24 cellular contexts compared by ENCODE assay signal in the genomic region with DNA sequence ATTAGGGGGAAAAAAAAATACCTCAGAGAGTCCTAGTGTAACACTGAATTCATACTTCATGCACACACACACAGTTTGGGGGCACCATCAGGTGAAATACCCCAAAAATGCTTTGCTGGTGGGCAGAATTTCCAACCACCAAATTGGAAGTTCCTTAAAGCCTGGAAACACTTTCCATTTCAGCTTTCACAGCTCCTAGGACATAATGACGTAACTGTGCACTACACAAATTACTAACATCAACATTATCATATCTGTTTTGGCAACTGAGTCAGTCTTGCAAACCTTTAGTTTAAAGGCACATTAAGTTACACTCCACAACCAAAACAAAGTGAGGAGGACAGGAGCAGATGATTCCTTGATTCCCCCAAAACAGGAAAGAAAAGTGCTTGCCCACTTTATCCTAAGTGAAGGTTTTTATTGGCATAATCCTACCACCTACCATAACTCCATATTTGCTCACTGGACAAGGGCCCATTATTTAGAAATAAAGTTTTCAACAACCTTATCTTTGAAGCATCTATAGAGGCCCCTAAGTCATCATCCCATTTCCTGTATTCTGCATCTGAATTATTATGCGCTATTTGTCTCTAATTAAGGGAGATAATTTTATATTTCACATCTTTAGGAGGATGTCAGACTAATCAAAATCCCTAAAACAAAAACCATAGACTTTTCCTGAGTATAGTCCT. TPM values are rescaled to one million over a fixed set of nuclear protein-coding genes. Genes with fewer than 3 reads are reported as not detected.
DNase-seq lines count a peak whose midpoint lies in the region; ATAC-seq and TF ChIP-seq lines count a peak whose summit lies in the region.
"Had no signal": no experiment of that assay in that cellular context is flagged by ENCODE, and none has a peak within 500 bp of the region (broad histone marks: within the 10 kb centered on the region; RNA-seq: fewer than 3 reads in every experiment).

No MANE protein-coding gene starts in this region.

- ATAC-seq in heart right ventricle = no peak
- no peak for ATAC-seq in GM18505 (IDR thresholded peaks at IDR 0.05; ENCODE audit: unreplicated experiment)
- ATAC-seq: heart left ventricle, left lung, Right ventricle myocardium inferior had no signal

- peaks cover 70% of the 10 kb centered on the region for H3K4me1 Mint-ChIP-seq in activated CD4-positive, alpha-beta memory T cell treated with anti-CD3 and anti-CD28 coated beads for 36 hours (ENCODE audit: low read depth)

- H3K27me3 ChIP-seq in left ventricle myocardium inferior (ENCODE audit: low read depth) (no peaks in the 10 kb centered on the region), heart right ventricle (no peaks in the 10 kb centered on the region), uterus (no peaks in the 10 kb centered on the region)
- H3K27me3 ChIP-seq: ascending aorta, heart left ventricle, left lung had no signal

- H3K4me3 ChIP-seq in left ventricle myocardium inferior = no peak overlapping the region
- H3K4me3 ChIP-seq in heart right ventricle = no peak overlapping the region
- H3K4me3 ChIP-seq in uterus = no peak overlapping the region
- H3K4me3 ChIP-seq: ascending aorta, heart left ventricle, left lung, smooth muscle cell had no signal

- in situ Hi-C loops in GM13977 (cut with MboI; ENCODE audit: low pct_unique_long_range_greater_than_20kb, low sequenced_read_pairs, unreplicated experiment) = no loop called here

- no peaks in the 10 kb centered on the region for H3K36me3 ChIP-seq in left ventricle myocardium inferior
- no peaks in the 10 kb centered on the region for H3K36me3 ChIP-seq in heart right ventricle
- no peaks in the 10 kb centered on the region for H3K36me3 ChIP-seq in uterus
- H3K36me3 ChIP-seq: ascending aorta, heart left ventricle, left lung had no signal

- no peaks in the 10 kb centered on the region for H3K9me3 Mint-ChIP-seq in activated CD4-positive, alpha-beta memory T cell treated with anti-CD3 and anti-CD28 coated beads for 36 hours
- H3K9me3 Mint-ChIP-seq: activated naive CD4-positive, alpha-beta T cell treated with anti-CD3 and anti-CD28 coated beads for 36 hours; endodermal cell had no signal

- H3K4me1 ChIP-seq in left ventricle myocardium inferior (peaks cover 93% of the 10 kb centered on the region), heart right ventricle (peaks cover 3 to 84% (median 38%) of the 10 kb centered on the region in 9 donors), uterus (no peaks in the 10 kb centered on the region)

- TF ChIP-seq CTCF in left ventricle myocardium inferior (IDR thresholded peaks at IDR 0.05; ENCODE audit: borderline replicate concordance) = no peak
- TF ChIP-seq CTCF in heart right ventricle (IDR thresholded peaks at IDR 0.05) = no peak
- TF ChIP-seq CTCF in uterus (IDR thresholded peaks at IDR 0.05) = no peak
- TF ChIP-seq CTCF in GM13977 (IDR thresholded peaks at IDR 0.05; ENCODE audit: extremely low read depth, insufficient read depth, missing control alignments) = no peak

- intact Hi-C loops in left ventricle myocardium inferior (cut with micrococcal nuclease) (no loop called here), heart right ventricle (cut with DNase I) (no loop called here), uterus (cut with DNase I; ENCODE audit: low total_unique reads) (no loop called here)
- intact Hi-C loops in activated CD4-positive, alpha-beta memory T cell treated with anti-CD3 and anti-CD28 coated beads for 36 hours (cut with micrococcal nuclease) = no loop called here

- H3K4me3 Mint-ChIP-seq in activated CD4-positive, alpha-beta memory T cell treated with anti-CD3 and anti-CD28 coated beads for 36 hours = no peak overlapping the region
- H3K4me3 Mint-ChIP-seq: activated naive CD4-positive, alpha-beta T cell treated with anti-CD3 and anti-CD28 coated beads for 36 hours; endodermal cell had no signal

- peak overlapping the region; percentile 14 for H3K27ac Mint-ChIP-seq in activated CD4-positive, alpha-beta memory T cell treated with anti-CD3 and anti-CD28 coated beads for 36 hours
- H3K27ac Mint-ChIP-seq: activated naive CD4-positive, alpha-beta T cell treated with anti-CD3 and anti-CD28 coated beads for 36 hours; endodermal cell had no signal

- 60 to 62% methylated on average over 2 of the region's 2 CpGs for WGBS in heart right ventricle, 2 donors

- CTCF ChIA-PET in activated CD4-positive, alpha-beta memory T cell treated with anti-CD3 and anti-CD28 coated beads for 36 hours (lab: Charles Lee) = no interaction called here

- no peak for TF ChIP-seq POLR2A in uterus (IDR thresholded peaks at IDR 0.05)
- no peak for TF ChIP-seq POLR2A in GM18505 (IDR thresholded peaks at IDR 0.05; ENCODE audit: borderline replicate concordance, extremely low read depth, insufficient read depth, insufficient read length)

- no peaks in the 10 kb centered on the region for H3K27me3 Mint-ChIP-seq in activated CD4-positive, alpha-beta memory T cell treated with anti-CD3 and anti-CD28 coated beads for 36 hours

- no peak for DNase-seq in left ventricle myocardium inferior
- DNase-seq in heart right ventricle = no peak
- DNase-seq in activated CD4-positive, alpha-beta memory T cell treated with anti-CD3 and anti-CD28 coated beads for 36 hours = peak; percentile 24
- peak; percentile 26 for DNase-seq in fibroblast of peridontal ligament (ENCODE audit: extremely low read depth)
- DNase-seq in uterus = no peak
- no peak for DNase-seq in GM13977 (ENCODE audit: low spot score)
- no peak for DNase-seq in DMS114 treated with DMSO at 0.1 percent for 48 hours (lab: John Stamatoyannopoulos, UW; ENCODE audit: unreplicated experiment)
- DNase-seq: activated CD4-positive, alpha-beta T cell treated with anti-CD3 and anti-CD28 coated beads, Interleukin-2, amount 50 U/mL, for 4 hours; activated naive CD4-positive, alpha-beta T cell treated with anti-CD3 and anti-CD28 coated beads for 36 hours; cerebellar nuclear complex; DMS53; endodermal cell; heart left ventricle; left lung; NCI-H2171 treated with DMSO at 0.1 percent for 48 hours; NCI-H69; stimulated activated CD4-positive, alpha-beta T cell treated with anti-CD3 and anti-CD28 coated beads, Interleukin-4, amount 100 ng/mL, for 1 hour; substantia nigra; SW 1271 had no signal

- peak overlapping the region; percentile 97 for H3K27ac ChIP-seq in left ventricle myocardium inferior (replicated peaks)
- H3K27ac ChIP-seq in heart right ventricle = peak overlapping the region in 3 of 10 donors; percentile 7 to 41 (median 19)
- H3K27ac ChIP-seq in uterus = peak overlapping the region; percentile 90 to 92
- H3K27ac ChIP-seq: ascending aorta, C4-2B, left lung had no signal

- H3K9me3 ChIP-seq in left ventricle myocardium inferior (replicated peaks) = no peaks in the 10 kb centered on the region
- no peaks in the 10 kb centered on the region for H3K9me3 ChIP-seq in heart right ventricle
- no peaks in the 10 kb centered on the region for H3K9me3 ChIP-seq in uterus
- H3K9me3 ChIP-seq: ascending aorta, heart left ventricle, left lung had no signal

- H3K36me3 Mint-ChIP-seq in activated CD4-positive, alpha-beta memory T cell treated with anti-CD3 and anti-CD28 coated beads for 36 hours = no peaks in the 10 kb centered on the region

- POLR2A ChIA-PET in activated CD4-positive, alpha-beta memory T cell treated with anti-CD3 and anti-CD28 coated beads for 36 hours (lab: Charles Lee) = no interaction called here

RNA-seq across cellular contexts. Expression of a gene that starts 3.4 kb away (rescaled TPM):
- 5.6 TPM for total RNA-seq in left ventricle myocardium inferior
- total RNA-seq in heart right ventricle = 1 to 10 TPM; 1.9 to 7.9 (median 3.9) TPM
- 1 to 10 TPM; 1.5 to 3.7 TPM for polyA plus RNA-seq in heart right ventricle
- 10 to 100 TPM; 13.4 to 14.0 TPM for total RNA-seq in activated CD4-positive, alpha-beta memory T cell treated with anti-CD3 and anti-CD28 coated beads for 36 hours
- total RNA-seq in uterus = 10 to 100 TPM in 3 of 4 donors, 1 to 10 TPM in 1; 6.8 to 33.5 (median 25.9) TPM

Comparison
In these comparisons a context has a peak if more than half of its experiments do, and no peak if none do; other contexts are left out.
1. DNase-seq: peak in activated CD4-positive, alpha-beta memory T cell treated with anti-CD3 and anti-CD28 coated beads for 36 hours (single experiment) and fibroblast of peridontal ligament (single experiment); none in left ventricle myocardium inferior (single experiment), heart right ventricle (0 of 2), uterus (0 of 2), GM13977 (single experiment) and DMS114 treated with DMSO at 0.1 percent for 48 hours (single experiment).